ENCODE assay signal across 1 cellular context in the genomic region with DNA sequence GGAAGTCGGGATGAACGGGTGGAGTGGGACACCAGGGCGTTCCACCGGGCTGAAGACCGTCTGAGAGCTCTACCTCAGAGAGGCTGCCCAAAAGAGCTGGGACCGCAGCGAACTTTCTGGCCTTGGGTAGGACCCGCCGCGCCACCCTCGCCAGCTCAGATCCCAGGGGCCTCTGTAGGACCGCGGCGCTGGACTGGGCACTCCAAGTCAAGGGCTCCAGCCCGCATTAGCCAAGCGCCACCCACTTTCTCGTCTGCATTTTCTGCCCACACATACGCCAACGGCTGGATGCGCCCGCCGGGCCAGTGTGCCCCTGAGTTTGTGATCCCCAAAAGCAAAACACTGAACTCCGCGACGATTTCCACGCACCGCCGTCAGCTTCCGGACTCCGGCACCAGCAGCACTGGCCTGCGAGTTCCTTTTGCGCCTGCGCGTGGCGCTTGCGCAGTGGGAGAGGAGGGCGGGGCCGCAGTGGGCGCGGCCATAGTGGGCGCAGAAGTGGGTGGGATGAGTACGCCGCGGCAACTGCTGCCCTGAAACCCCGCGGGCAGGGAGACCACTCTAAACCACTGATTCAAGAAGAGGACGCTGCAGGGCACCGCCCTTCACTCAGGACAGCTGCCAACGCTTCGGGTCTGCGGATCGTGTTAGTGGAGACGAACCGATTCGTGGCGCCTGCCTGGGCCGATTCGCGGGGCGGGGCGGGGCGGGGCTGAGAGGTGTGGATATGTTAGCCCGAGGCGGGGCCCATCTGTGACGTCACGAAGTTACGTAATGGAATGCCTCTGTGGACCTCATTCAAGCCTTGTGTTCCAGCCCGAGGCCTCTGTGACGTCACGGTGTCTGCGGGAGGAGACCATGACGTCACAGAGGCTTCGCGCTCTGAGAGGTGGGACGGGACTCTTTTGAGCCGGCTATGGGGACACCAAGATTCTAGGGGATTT.
A peak's percentile ranks its signal among the peaks of the same experiment; 100 is the strongest.
TF ChIP-seq lines count a peak whose summit lies in the region.

No MANE protein-coding gene starts in this region.

TF ChIP-seq in WTC11, 78 proteins besides CTCF, POLR2A, EP300 and RAD21 (continued from another document):
- TF ChIP-seq, protein P1, sequence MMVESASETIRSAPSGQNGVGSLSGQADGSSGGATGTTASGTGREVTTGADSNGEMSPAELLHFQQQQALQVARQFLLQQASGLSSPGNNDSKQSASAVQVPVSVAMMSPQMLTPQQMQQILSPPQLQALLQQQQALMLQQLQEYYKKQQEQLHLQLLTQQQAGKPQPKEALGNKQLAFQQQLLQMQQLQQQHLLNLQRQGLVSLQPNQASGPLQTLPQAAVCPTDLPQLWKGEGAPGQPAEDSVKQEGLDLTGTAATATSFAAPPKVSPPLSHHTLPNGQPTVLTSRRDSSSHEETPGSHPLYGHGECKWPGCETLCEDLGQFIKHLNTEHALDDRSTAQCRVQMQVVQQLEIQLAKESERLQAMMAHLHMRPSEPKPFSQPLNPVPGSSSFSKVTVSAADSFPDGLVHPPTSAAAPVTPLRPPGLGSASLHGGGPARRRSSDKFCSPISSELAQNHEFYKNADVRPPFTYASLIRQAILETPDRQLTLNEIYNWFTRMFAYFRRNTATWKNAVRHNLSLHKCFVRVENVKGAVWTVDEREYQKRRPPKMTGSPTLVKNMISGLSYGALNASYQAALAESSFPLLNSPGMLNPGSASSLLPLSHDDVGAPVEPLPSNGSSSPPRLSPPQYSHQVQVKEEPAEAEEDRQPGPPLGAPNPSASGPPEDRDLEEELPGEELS (CRISPR knock-in tag; IDR thresholded peaks at IDR 0.05) = 0 out of 2 replicates have a peak, but pooled peaks have one; percentile 61
- TF ChIP-seq, protein P2, sequence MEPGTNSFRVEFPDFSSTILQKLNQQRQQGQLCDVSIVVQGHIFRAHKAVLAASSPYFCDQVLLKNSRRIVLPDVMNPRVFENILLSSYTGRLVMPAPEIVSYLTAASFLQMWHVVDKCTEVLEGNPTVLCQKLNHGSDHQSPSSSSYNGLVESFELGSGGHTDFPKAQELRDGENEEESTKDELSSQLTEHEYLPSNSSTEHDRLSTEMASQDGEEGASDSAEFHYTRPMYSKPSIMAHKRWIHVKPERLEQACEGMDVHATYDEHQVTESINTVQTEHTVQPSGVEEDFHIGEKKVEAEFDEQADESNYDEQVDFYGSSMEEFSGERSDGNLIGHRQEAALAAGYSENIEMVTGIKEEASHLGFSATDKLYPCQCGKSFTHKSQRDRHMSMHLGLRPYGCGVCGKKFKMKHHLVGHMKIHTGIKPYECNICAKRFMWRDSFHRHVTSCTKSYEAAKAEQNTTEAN (CRISPR knock-in tag; IDR thresholded peaks at IDR 0.05) = no peak
- TF ChIP-seq ETV6 (CRISPR knock-in tag; IDR thresholded peaks at IDR 0.05) (peak; percentile 78; the same call in 1 of the 2 replicates), TP53 (CRISPR knock-in tag; IDR thresholded peaks at IDR 0.05) (peak; percentile 57; the same call in 1 of the 2 replicates), RELA (CRISPR knock-in tag; IDR thresholded peaks at IDR 0.05; ENCODE audit: borderline replicate concordance) (no peak), SOX15 (CRISPR knock-in tag; IDR thresholded peaks at IDR 0.05) (no peak), SP1 (CRISPR knock-in tag; conservative IDR thresholded peaks at IDR 0.05) (peak; percentile 88), ZNF121 (CRISPR knock-in tag; IDR thresholded peaks at IDR 0.05) (no peak), TEAD4 (CRISPR knock-in tag; IDR thresholded peaks at IDR 0.05) (no peak), ZBTB21 (CRISPR knock-in tag; IDR thresholded peaks at IDR 0.05; ENCODE audit: borderline replicate concordance) (peak; percentile 99), NR3C1 (CRISPR knock-in tag; conservative IDR thresholded peaks at IDR 0.05; ENCODE audit: low read depth) (no peak), CREM (CRISPR knock-in tag; IDR thresholded peaks at IDR 0.05) (peak; percentile 93; the same call in 1 of the 2 replicates)
- TF ChIP-seq, protein P3, sequence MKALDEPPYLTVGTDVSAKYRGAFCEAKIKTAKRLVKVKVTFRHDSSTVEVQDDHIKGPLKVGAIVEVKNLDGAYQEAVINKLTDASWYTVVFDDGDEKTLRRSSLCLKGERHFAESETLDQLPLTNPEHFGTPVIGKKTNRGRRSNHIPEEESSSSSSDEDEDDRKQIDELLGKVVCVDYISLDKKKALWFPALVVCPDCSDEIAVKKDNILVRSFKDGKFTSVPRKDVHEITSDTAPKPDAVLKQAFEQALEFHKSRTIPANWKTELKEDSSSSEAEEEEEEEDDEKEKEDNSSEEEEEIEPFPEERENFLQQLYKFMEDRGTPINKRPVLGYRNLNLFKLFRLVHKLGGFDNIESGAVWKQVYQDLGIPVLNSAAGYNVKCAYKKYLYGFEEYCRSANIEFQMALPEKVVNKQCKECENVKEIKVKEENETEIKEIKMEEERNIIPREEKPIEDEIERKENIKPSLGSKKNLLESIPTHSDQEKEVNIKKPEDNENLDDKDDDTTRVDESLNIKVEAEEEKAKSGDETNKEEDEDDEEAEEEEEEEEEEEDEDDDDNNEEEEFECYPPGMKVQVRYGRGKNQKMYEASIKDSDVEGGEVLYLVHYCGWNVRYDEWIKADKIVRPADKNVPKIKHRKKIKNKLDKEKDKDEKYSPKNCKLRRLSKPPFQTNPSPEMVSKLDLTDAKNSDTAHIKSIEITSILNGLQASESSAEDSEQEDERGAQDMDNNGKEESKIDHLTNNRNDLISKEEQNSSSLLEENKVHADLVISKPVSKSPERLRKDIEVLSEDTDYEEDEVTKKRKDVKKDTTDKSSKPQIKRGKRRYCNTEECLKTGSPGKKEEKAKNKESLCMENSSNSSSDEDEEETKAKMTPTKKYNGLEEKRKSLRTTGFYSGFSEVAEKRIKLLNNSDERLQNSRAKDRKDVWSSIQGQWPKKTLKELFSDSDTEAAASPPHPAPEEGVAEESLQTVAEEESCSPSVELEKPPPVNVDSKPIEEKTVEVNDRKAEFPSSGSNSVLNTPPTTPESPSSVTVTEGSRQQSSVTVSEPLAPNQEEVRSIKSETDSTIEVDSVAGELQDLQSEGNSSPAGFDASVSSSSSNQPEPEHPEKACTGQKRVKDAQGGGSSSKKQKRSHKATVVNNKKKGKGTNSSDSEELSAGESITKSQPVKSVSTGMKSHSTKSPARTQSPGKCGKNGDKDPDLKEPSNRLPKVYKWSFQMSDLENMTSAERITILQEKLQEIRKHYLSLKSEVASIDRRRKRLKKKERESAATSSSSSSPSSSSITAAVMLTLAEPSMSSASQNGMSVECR (CRISPR knock-in tag; IDR thresholded peaks at IDR 0.05; ENCODE audit: borderline replicate concordance) = no peak
